In genomic region chrX:39163585-39163984, GRCh38 we compare ENCODE assay signal across 16 cellular contexts.
DNase-seq lines count a peak whose midpoint lies in the region; ATAC-seq and TF ChIP-seq lines count a peak whose summit lies in the region.
"Had no signal": no experiment of that assay in that cellular context is flagged by ENCODE, and none has a peak within 500 bp of the region (broad histone marks: within the 10 kb centered on the region; RNA-seq: fewer than 3 reads in every experiment).

No MANE protein-coding gene starts in this region.

- peak; percentile 62 for ATAC-seq in activated naive CD8-positive, alpha-beta T cell treated with anti-CD3 and anti-CD28 coated beads, Interleukin-2, amount 50 U/mL, for 24 hours
- ATAC-seq in lung (ENCODE audit: insufficient read depth, low FRiP score) (no peak), foreskin keratinocyte (no peak)

- no peaks in the 10 kb centered on the region for H3K36me3 ChIP-seq in lung (ENCODE audit: control insufficient read depth in 2 of 2, insufficient read depth in 2 of 2, low read length in 2 of 2)

- WGBS in lung, 2 donors, result 84 to 88% methylated on average over 2 to 3 of the region's 3 CpGs

- H3K4me1 ChIP-seq in lung (ENCODE audit: control insufficient read depth in 2 of 2, insufficient read depth in 2 of 2, low read length in 2 of 2) (peaks cover 0 to 2% of the 10 kb centered on the region in 2 donors), foreskin keratinocyte (no peaks in the 10 kb centered on the region)

- H3K4me3 ChIP-seq in lung (no peak overlapping the region), coronary artery (no peak overlapping the region)

- H3K27me3 ChIP-seq in lung (ENCODE audit: control insufficient read depth, insufficient read depth) (no peaks in the 10 kb centered on the region), foreskin keratinocyte (peaks cover 17% of the 10 kb centered on the region)

- DNase-seq in activated CD4-positive, alpha-beta T cell treated with anti-CD3 and anti-CD28 coated beads, Interleukin-2, amount 10 ng/mL, durations not matched to agents 24 days and 14 days, result no peak
- DNase-seq in activated CD4-positive, alpha-beta T cell treated with anti-CD3 and anti-CD28 coated beads, Interleukin-2, amount 50 U/mL, for 4 hours, result no peak
- DNase-seq in activated naive CD8-positive, alpha-beta T cell treated with anti-CD3 and anti-CD28 coated beads, Interleukin-2, amount 50 U/mL, for 24 hours, result no peak
- no peak for DNase-seq in activated naive CD8-positive, alpha-beta T cell treated with anti-CD3 and anti-CD28 coated beads for 36 hours
- peak; percentile 27 for DNase-seq in activated CD4-positive, alpha-beta memory T cell treated with anti-CD3 and anti-CD28 coated beads, Interleukin-2, amount 10 ng/mL, durations not matched to agents 7 days and 5 days
- DNase-seq in lung (ENCODE audit: low spot score) (peak; percentile 4), coronary artery (ENCODE audit: low spot score) (no peak), foreskin keratinocyte (no peak)
- DNase-seq: C1 segment of cervical spinal cord, DMS 273 treated with DMSO at 0.1 percent for 48 hours, EL, NCI-H1417, NCI-H1930, NCI-H2171, NCI-H774 had no signal

- H3K27ac ChIP-seq in lung (ENCODE audit: low read depth in 1 of 2, low read length in 1 of 2) (no peak overlapping the region), coronary artery (no peak overlapping the region), foreskin keratinocyte (no peak overlapping the region)

- H3K36me3 Mint-ChIP-seq in activated CD4-positive, alpha-beta T cell treated with anti-CD3 and anti-CD28 coated beads, Interleukin-2, amount 10 ng/mL, durations not matched to agents 24 days and 14 days (ENCODE audit: low read depth), result no peaks in the 10 kb centered on the region
- no peaks in the 10 kb centered on the region for H3K36me3 Mint-ChIP-seq in activated naive CD8-positive, alpha-beta T cell treated with anti-CD3 and anti-CD28 coated beads, Interleukin-2, amount 50 U/mL, for 24 hours (ENCODE audit: low read depth)
- H3K36me3 Mint-ChIP-seq in activated naive CD8-positive, alpha-beta T cell treated with anti-CD3 and anti-CD28 coated beads for 36 hours, result no peaks in the 10 kb centered on the region
- no peaks in the 10 kb centered on the region for H3K36me3 Mint-ChIP-seq in activated CD4-positive, alpha-beta memory T cell treated with anti-CD3 and anti-CD28 coated beads, Interleukin-2, amount 10 ng/mL, durations not matched to agents 7 days and 5 days (ENCODE audit: low read depth)
- H3K36me3 Mint-ChIP-seq: IgD-negative memory B cell had no signal

- CTCF ChIA-PET in activated CD4-positive, alpha-beta memory T cell treated with anti-CD3 and anti-CD28 coated beads, Interleukin-2, amount 10 ng/mL, durations not matched to agents 7 days and 5 days (lab: Charles Lee), result interaction anchor here (0.9 to 1.7 kb wide), 6 partner anchors 10 to 79 kb away, joined by 3 to 9 read pairs (median 3); no protein-coding TSS in a partner anchor

- peaks cover 2% of the 10 kb centered on the region for H3K27me3 Mint-ChIP-seq in activated CD4-positive, alpha-beta T cell treated with anti-CD3 and anti-CD28 coated beads, Interleukin-2, amount 10 ng/mL, durations not matched to agents 24 days and 14 days
- H3K27me3 Mint-ChIP-seq in activated naive CD8-positive, alpha-beta T cell treated with anti-CD3 and anti-CD28 coated beads, Interleukin-2, amount 50 U/mL, for 24 hours, result peaks cover 4% of the 10 kb centered on the region
- H3K27me3 Mint-ChIP-seq in activated naive CD8-positive, alpha-beta T cell treated with anti-CD3 and anti-CD28 coated beads for 36 hours, result peaks cover 13% of the 10 kb centered on the region
- H3K27me3 Mint-ChIP-seq in activated CD4-positive, alpha-beta memory T cell treated with anti-CD3 and anti-CD28 coated beads, Interleukin-2, amount 10 ng/mL, durations not matched to agents 7 days and 5 days, result peaks cover 4% of the 10 kb centered on the region

- H3K4me3 Mint-ChIP-seq in activated CD4-positive, alpha-beta T cell treated with anti-CD3 and anti-CD28 coated beads, Interleukin-2, amount 10 ng/mL, durations not matched to agents 24 days and 14 days, result no peak overlapping the region
- H3K4me3 Mint-ChIP-seq in activated naive CD8-positive, alpha-beta T cell treated with anti-CD3 and anti-CD28 coated beads, Interleukin-2, amount 50 U/mL, for 24 hours, result no peak overlapping the region
- H3K4me3 Mint-ChIP-seq in activated naive CD8-positive, alpha-beta T cell treated with anti-CD3 and anti-CD28 coated beads for 36 hours, result no peak overlapping the region
- no peak overlapping the region for H3K4me3 Mint-ChIP-seq in activated CD4-positive, alpha-beta memory T cell treated with anti-CD3 and anti-CD28 coated beads, Interleukin-2, amount 10 ng/mL, durations not matched to agents 7 days and 5 days

- intact Hi-C loops in activated CD4-positive, alpha-beta T cell treated with anti-CD3 and anti-CD28 coated beads, Interleukin-2, amount 10 ng/mL, durations not matched to agents 24 days and 14 days (cut with micrococcal nuclease), result loop anchor here (1.0 to 10.0 kb wide), 6 partner anchors 33 to 261 kb away; no protein-coding TSS in a partner anchor

- peaks cover 0 to 2% of the 10 kb centered on the region in 2 donors for H3K9me3 ChIP-seq in lung (ENCODE audit: control insufficient read depth in 2 of 2, insufficient read depth in 1 of 2, low read length in 1 of 2)

- H3K9me3 Mint-ChIP-seq in activated CD4-positive, alpha-beta T cell treated with anti-CD3 and anti-CD28 coated beads, Interleukin-2, amount 10 ng/mL, durations not matched to agents 24 days and 14 days, result no peaks in the 10 kb centered on the region
- H3K9me3 Mint-ChIP-seq in activated naive CD8-positive, alpha-beta T cell treated with anti-CD3 and anti-CD28 coated beads, Interleukin-2, amount 50 U/mL, for 24 hours, result no peaks in the 10 kb centered on the region
- H3K9me3 Mint-ChIP-seq in activated naive CD8-positive, alpha-beta T cell treated with anti-CD3 and anti-CD28 coated beads for 36 hours, result no peaks in the 10 kb centered on the region
- no peaks in the 10 kb centered on the region for H3K9me3 Mint-ChIP-seq in activated CD4-positive, alpha-beta memory T cell treated with anti-CD3 and anti-CD28 coated beads, Interleukin-2, amount 10 ng/mL, durations not matched to agents 7 days and 5 days
- H3K9me3 Mint-ChIP-seq: IgD-negative memory B cell had no signal

- peaks cover 48% of the 10 kb centered on the region for H3K4me1 Mint-ChIP-seq in activated CD4-positive, alpha-beta T cell treated with anti-CD3 and anti-CD28 coated beads, Interleukin-2, amount 10 ng/mL, durations not matched to agents 24 days and 14 days
- peaks cover 62% of the 10 kb centered on the region for H3K4me1 Mint-ChIP-seq in activated naive CD8-positive, alpha-beta T cell treated with anti-CD3 and anti-CD28 coated beads, Interleukin-2, amount 50 U/mL, for 24 hours
- peaks cover 13% of the 10 kb centered on the region for H3K4me1 Mint-ChIP-seq in activated naive CD8-positive, alpha-beta T cell treated with anti-CD3 and anti-CD28 coated beads for 36 hours
- peaks cover 51% of the 10 kb centered on the region for H3K4me1 Mint-ChIP-seq in activated CD4-positive, alpha-beta memory T cell treated with anti-CD3 and anti-CD28 coated beads, Interleukin-2, amount 10 ng/mL, durations not matched to agents 7 days and 5 days

- no peak for TF ChIP-seq CTCF in lung (IDR thresholded peaks at IDR 0.05; ENCODE audit: control extremely low read depth, extremely low read depth)
- no peak for TF ChIP-seq CTCF in coronary artery (IDR thresholded peaks at IDR 0.05)
- no peak for TF ChIP-seq CTCF in foreskin keratinocyte (conservative IDR thresholded peaks at IDR 0.05)

- peak overlapping the region; percentile 78 for H3K27ac Mint-ChIP-seq in activated CD4-positive, alpha-beta T cell treated with anti-CD3 and anti-CD28 coated beads, Interleukin-2, amount 10 ng/mL, durations not matched to agents 24 days and 14 days
- H3K27ac Mint-ChIP-seq in activated naive CD8-positive, alpha-beta T cell treated with anti-CD3 and anti-CD28 coated beads, Interleukin-2, amount 50 U/mL, for 24 hours, result peak overlapping the region; percentile 30
- no peak overlapping the region for H3K27ac Mint-ChIP-seq in activated naive CD8-positive, alpha-beta T cell treated with anti-CD3 and anti-CD28 coated beads for 36 hours
- peak overlapping the region; percentile 73 for H3K27ac Mint-ChIP-seq in activated CD4-positive, alpha-beta memory T cell treated with anti-CD3 and anti-CD28 coated beads, Interleukin-2, amount 10 ng/mL, durations not matched to agents 7 days and 5 days

- POLR2A ChIA-PET in activated CD4-positive, alpha-beta memory T cell treated with anti-CD3 and anti-CD28 coated beads, Interleukin-2, amount 10 ng/mL, durations not matched to agents 7 days and 5 days (lab: Charles Lee), result interaction anchor here (0.6 to 2.4 kb wide), 3 partner anchors 11 to 286 kb away, joined by 3 to 13 read pairs (median 6); no protein-coding TSS in a partner anchor

Comparison
In these comparisons a context has a peak if more than half of its experiments do, and no peak if none do; other contexts are left out.
1. DNase-seq: peak in activated CD4-positive, alpha-beta memory T cell treated with anti-CD3 and anti-CD28 coated beads, Interleukin-2, amount 10 ng/mL, durations not matched to agents 7 days and 5 days (single experiment) and lung (single experiment); none in activated CD4-positive, alpha-beta T cell treated with anti-CD3 and anti-CD28 coated beads, Interleukin-2, amount 10 ng/mL, durations not matched to agents 24 days and 14 days (single experiment), activated CD4-positive, alpha-beta T cell treated with anti-CD3 and anti-CD28 coated beads, Interleukin-2, amount 50 U/mL, for 4 hours (0 of 2), activated naive CD8-positive, alpha-beta T cell treated with anti-CD3 and anti-CD28 coated beads, Interleukin-2, amount 50 U/mL, for 24 hours (single experiment), activated naive CD8-positive, alpha-beta T cell treated with anti-CD3 and anti-CD28 coated beads for 36 hours (single experiment), coronary artery (single experiment) and foreskin keratinocyte (0 of 2).